12 cellular contexts compared by ENCODE assay signal in the genomic region with DNA sequence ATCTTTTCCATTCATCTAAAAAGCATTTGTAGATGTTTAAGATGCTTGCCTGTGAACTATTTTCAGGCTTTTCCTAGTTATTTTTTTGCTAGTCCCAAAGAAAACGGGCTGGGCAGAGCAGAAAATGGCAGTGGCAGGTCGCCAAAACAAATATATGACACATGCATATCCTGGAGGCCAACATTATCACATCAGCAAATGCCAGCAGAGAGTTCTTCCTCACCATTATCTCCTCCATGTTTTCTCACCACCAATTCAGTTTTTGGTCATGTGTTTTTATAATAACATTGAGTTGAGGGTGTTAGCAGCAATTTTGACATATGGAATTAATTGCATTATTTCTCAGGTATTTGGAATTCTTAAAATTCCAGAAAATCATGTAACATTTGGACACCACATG.
DNase-seq lines count a peak whose midpoint lies in the region; ATAC-seq, FAIRE-seq and TF ChIP-seq lines count a peak whose summit lies in the region.
"Had no signal": no experiment of that assay in that cellular context is flagged by ENCODE, and none has a peak within 500 bp of the region (broad histone marks: within the 10 kb centered on the region; RNA-seq: fewer than 3 reads in every experiment).

No MANE protein-coding gene starts in this region.

- no peak overlapping the region for H3K9ac ChIP-seq in IMR-90 (ENCODE audit: low read depth, low read length)
- H3K9ac ChIP-seq in astrocyte (ENCODE audit: low read length), result no peak overlapping the region

- H3K4me3 Mint-ChIP-seq in astrocyte (ENCODE audit: unreplicated experiment), result no peak overlapping the region
- H3K4me3 Mint-ChIP-seq in mesothelial cell of epicardium, result no peak overlapping the region
- H3K4me3 Mint-ChIP-seq: activated B cell treated with CpG ODN at 0.5 μM for 24 hours had no signal

- H2BK20ac ChIP-seq in IMR-90 (ENCODE audit: low read depth, low read length), result peak overlapping the region; percentile 45; the same call in 1 of the 2 replicates

- H3K27me3 Mint-ChIP-seq in astrocyte (ENCODE audit: low read depth, unreplicated experiment) (no peaks in the 10 kb centered on the region), mesothelial cell of epicardium (ENCODE audit: low read depth) (no peaks in the 10 kb centered on the region)
- H3K27me3 Mint-ChIP-seq: progenitor cell of endocrine pancreas had no signal

- H4K20me1 ChIP-seq in IMR-90 (ENCODE audit: insufficient read depth, low read length) (no peaks in the 10 kb centered on the region), astrocyte (ENCODE audit: insufficient read depth, low read length) (no peaks in the 10 kb centered on the region)

- TF ChIP-seq CTCF in IMR-90 (conservative IDR thresholded peaks at IDR 0.05; ENCODE audit: low read depth, low read length) (no peak), astrocyte (IDR thresholded peaks at IDR 0.05; ENCODE audit: insufficient read depth, low read depth, low read length) (no peak), mesothelial cell of epicardium (IDR thresholded peaks at IDR 0.05; ENCODE audit: unreplicated experiment) (no peak)

- H2BK15ac ChIP-seq in IMR-90 (ENCODE audit: low read depth, low read length), result 0 out of 3 replicates have a peak overlapping the region, but pooled peaks have one; percentile 9

- H3K27me3 ChIP-seq in IMR-90 (ENCODE audit: control insufficient read depth, insufficient read depth, low read length), result no peaks in the 10 kb centered on the region
- no peaks in the 10 kb centered on the region for H3K27me3 ChIP-seq in astrocyte (ENCODE audit: insufficient read depth, low read length)

- H3K56ac ChIP-seq in IMR-90 (ENCODE audit: extremely low read depth, insufficient read depth, low read length), result no peak overlapping the region; the same call in 1 of the 2 replicates

- no peak for TF ChIP-seq POLR2A in IMR-90 (IDR thresholded peaks at IDR 0.05; ENCODE audit: low read depth, low read length)

- no peak overlapping the region for H3K4me3 ChIP-seq in IMR-90 (ENCODE audit: insufficient read depth, low read depth, low read length)
- H3K4me3 ChIP-seq in astrocyte (ENCODE audit: insufficient read depth, low read depth, low read length), result no peak overlapping the region

- in situ Hi-C loops in IMR-90 (cut with MboI; ENCODE audit: low sequenced_read_pairs), result no loop called here

- dilution Hi-C loops in IMR-90 (cut with HindIII; ENCODE audit: low sequenced_read_pairs, unreplicated experiment), result no loop called here

- H3K27ac ChIP-seq in IMR-90 (ENCODE audit: insufficient read depth, low read length) (peak overlapping the region; percentile 78; the same call in 1 of the 2 replicates), astrocyte (ENCODE audit: low read depth, low read length) (peak overlapping the region; percentile 63)

- no CpG with 5 or more reads among the region's 2 CpGs for WGBS in IMR-90 (ENCODE audit: extremely low coverage in 2 of 2, insufficient read length in 1 of 2), 2 experiments

- ATAC-seq in IMR-90 (ENCODE audit: low read depth) (peak; percentile 27; the same call in 1 of the 2 replicates), left lobe of liver (peak; percentile 79), GM21515 (IDR thresholded peaks at IDR 0.05; ENCODE audit: unreplicated experiment) (no peak), GM21390 (IDR thresholded peaks at IDR 0.05; ENCODE audit: unreplicated experiment) (no peak)

- H3K18ac ChIP-seq in IMR-90 (ENCODE audit: low read depth, low read length), result peak overlapping the region; percentile 74; the same call in 1 of the 2 replicates

- no peak overlapping the region for H4K91ac ChIP-seq in IMR-90 (ENCODE audit: insufficient read depth, low read depth, low read length)

- no peaks in the 10 kb centered on the region for H3K79me2 ChIP-seq in astrocyte (ENCODE audit: insufficient read depth, low read length)

- H3K79me1 ChIP-seq in IMR-90 (ENCODE audit: low read depth in 1 of 2, low read length in 2 of 2), result no peaks in the 10 kb centered on the region

- H2AFZ ChIP-seq in IMR-90 (replicated peaks; ENCODE audit: low read length, poor library complexity), result no peak overlapping the region
- H2AFZ ChIP-seq in astrocyte (ENCODE audit: low read depth, low read length), result no peak overlapping the region

- H3K9me3 ChIP-seq in IMR-90 (ENCODE audit: control insufficient read depth, insufficient read depth, low read length) (no peaks in the 10 kb centered on the region), astrocyte (ENCODE audit: insufficient read depth, low read depth, low read length) (no peaks in the 10 kb centered on the region)

- no peak overlapping the region for H3K23ac ChIP-seq in IMR-90 (ENCODE audit: low read depth, low read length)

- H3K36me3 ChIP-seq in IMR-90 (ENCODE audit: control insufficient read depth, insufficient read depth, low read length) (no peaks in the 10 kb centered on the region), astrocyte (ENCODE audit: insufficient read depth, low read length) (no peaks in the 10 kb centered on the region)

- peaks cover 6% of the 10 kb centered on the region; the same call in 1 of the 2 replicates for H3K4me1 ChIP-seq in IMR-90 (ENCODE audit: control insufficient read depth, insufficient read depth, low read length)
- peaks cover 18% of the 10 kb centered on the region for H3K4me1 ChIP-seq in astrocyte (ENCODE audit: insufficient read depth, low read length)

- peak overlapping the region; percentile 45 for H2BK120ac ChIP-seq in IMR-90 (ENCODE audit: low read depth, low read length)

- H4K5ac ChIP-seq in IMR-90 (ENCODE audit: low read depth, low read length), result no peak overlapping the region

- no peak overlapping the region for H2AK9ac ChIP-seq in IMR-90 (replicated peaks; ENCODE audit: low read depth, low read length, poor library complexity)

- peak overlapping the region; percentile 68 for H2BK5ac ChIP-seq in IMR-90 (ENCODE audit: low read depth, low read length, poor library complexity, severe bottlenecking)

- no peak for TF ChIP-seq RAD21 in IMR-90 (IDR thresholded peaks at IDR 0.05; ENCODE audit: low read length)

- no peaks in the 10 kb centered on the region for H3K9me1 ChIP-seq in IMR-90 (ENCODE audit: insufficient read depth, low read length)

- peaks cover 21% of the 10 kb centered on the region for H3K4me1 Mint-ChIP-seq in astrocyte (ENCODE audit: low read depth, unreplicated experiment)
- no peaks in the 10 kb centered on the region for H3K4me1 Mint-ChIP-seq in mesothelial cell of epicardium
- H3K4me1 Mint-ChIP-seq: activated B cell treated with CpG ODN at 0.5 μM for 24 hours had no signal

- FAIRE-seq in astrocyte (lab: Jason Lieb, UNC), result peak; percentile 100
- FAIRE-seq: kidney had no signal

- H3K36me3 Mint-ChIP-seq in astrocyte (ENCODE audit: low read depth, unreplicated experiment) (no peaks in the 10 kb centered on the region), mesothelial cell of epicardium (no peaks in the 10 kb centered on the region)

- H4K8ac ChIP-seq in IMR-90 (ENCODE audit: low read depth in 2 of 2, low read length in 2 of 2), result no peak overlapping the region

- H3K27ac Mint-ChIP-seq in astrocyte (ENCODE audit: unreplicated experiment) (peak overlapping the region; percentile 66), mesothelial cell of epicardium (no peak overlapping the region)
- H3K27ac Mint-ChIP-seq: activated B cell treated with CpG ODN at 0.5 μM for 24 hours, progenitor cell of endocrine pancreas had no signal

- POLR2A ChIA-PET in IMR-90 (lab: Charles Lee; ENCODE audit: unreplicated experiment), result no interaction called here

- H3K14ac ChIP-seq in IMR-90 (replicated peaks; ENCODE audit: low read depth, low read length), result no peak overlapping the region

- peaks cover 4% of the 10 kb centered on the region for H3K9me3 Mint-ChIP-seq in astrocyte (ENCODE audit: unreplicated experiment)
- H3K9me3 Mint-ChIP-seq in mesothelial cell of epicardium, result peaks cover 53% of the 10 kb centered on the region

- BruUV-seq in IMR-90 (replicated peaks; lab: Mats Ljungman, UMichigan), result no TSS peak

- no peak overlapping the region for H2AK5ac ChIP-seq in IMR-90 (ENCODE audit: low read depth, low read length)

- CTCF ChIA-PET in IMR-90 (lab: Yijun Ruan, JAX), result no interaction called here

- intact Hi-C loops in IMR-90 (cut with micrococcal nuclease), result loop anchor here (5.0 kb wide), 2 partner anchors 166 to 326 kb away; a partner anchor contains a TSS

- H3K4me2 ChIP-seq in IMR-90 (ENCODE audit: low read depth, low read length), result no peak overlapping the region; the same call in 1 of the 2 replicates
- H3K4me2 ChIP-seq in astrocyte (ENCODE audit: low read length), result peak overlapping the region; percentile 31

- H3K4ac ChIP-seq in IMR-90 (ENCODE audit: low read depth, low read length), result peak overlapping the region; percentile 51

- DNase-seq in AG08396 (ENCODE audit: low spot score), result peak; percentile 24
- DNase-seq in IMR-90, result peak; percentile 70
- peak; percentile 49 for DNase-seq in astrocyte (ENCODE audit: low read depth)
- DNase-seq in left lobe of liver (ENCODE audit: low spot score), result peak; percentile 51
- no peak for DNase-seq in mesothelial cell of epicardium (ENCODE audit: low spot score in 2 of 2, unreplicated experiment in 2 of 2)
- no peak for DNase-seq in NCI-H1092 treated with DMSO at 0.1 percent for 48 hours (lab: John Stamatoyannopoulos, UW)
- DNase-seq: activated B cell treated with CpG ODN at 0.5 μM for 24 hours; activated effector memory CD4-positive, alpha-beta T cell treated with anti-CD3 and anti-CD28 coated beads, Interleukin-2, amount 50 U/mL, for 16 hours; kidney had no signal

TF ChIP-seq in IMR-90, 13 proteins besides CTCF, POLR2A, EP300 and RAD21:
- TF ChIP-seq MAFK (IDR thresholded peaks at IDR 0.05; ENCODE audit: low read depth, low read length), result 0 out of 2 replicates have a peak, but pooled peaks have one; percentile 14
- TF ChIP-seq, protein P1, sequence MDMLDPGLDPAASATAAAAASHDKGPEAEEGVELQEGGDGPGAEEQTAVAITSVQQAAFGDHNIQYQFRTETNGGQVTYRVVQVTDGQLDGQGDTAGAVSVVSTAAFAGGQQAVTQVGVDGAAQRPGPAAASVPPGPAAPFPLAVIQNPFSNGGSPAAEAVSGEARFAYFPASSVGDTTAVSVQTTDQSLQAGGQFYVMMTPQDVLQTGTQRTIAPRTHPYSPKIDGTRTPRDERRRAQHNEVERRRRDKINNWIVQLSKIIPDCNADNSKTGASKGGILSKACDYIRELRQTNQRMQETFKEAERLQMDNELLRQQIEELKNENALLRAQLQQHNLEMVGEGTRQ (IDR thresholded peaks at IDR 0.05; ENCODE audit: low read depth, low read length), result no peak

Comparison
In these comparisons a context has a peak if more than half of its experiments do, and no peak if none do; other contexts are left out.
1. DNase-seq: peak in AG08396 (single experiment), IMR-90 (single experiment), astrocyte (single experiment) and left lobe of liver (single experiment); none in mesothelial cell of epicardium (0 of 2) and NCI-H1092 treated with DMSO at 0.1 percent for 48 hours (single experiment).
2. ATAC-seq: peak in IMR-90 (single experiment) and left lobe of liver (single experiment); none in GM21515 (single experiment) and GM21390 (single experiment).